In genomic region chr1:183908095-183908494, GRCh38 we compare ENCODE assay signal across 26 cellular contexts.
"Had no signal": no experiment of that assay in that cellular context is flagged by ENCODE, and none has a peak within 500 bp of the region (broad histone marks: within the 10 kb centered on the region; RNA-seq: fewer than 3 reads in every experiment).

No MANE protein-coding gene starts in this region.

- H3K9me3 ChIP-seq: breast epithelium, psoas muscle, sigmoid colon, stomach, tibial artery, upper lobe of right lung had no signal

- H3K27ac ChIP-seq: breast epithelium, neural progenitor cell, parathyroid adenoma, psoas muscle, sigmoid colon, stomach, tibial artery, upper lobe of right lung had no signal

- H3K4me1 ChIP-seq: breast epithelium, neural progenitor cell, parathyroid adenoma, psoas muscle, tibial artery, upper lobe of right lung had no signal

- H3K27me3 ChIP-seq: breast epithelium, neural progenitor cell, sigmoid colon, stomach, tibial artery, upper lobe of right lung had no signal

- H3K4me3 ChIP-seq: breast epithelium, neural progenitor cell, psoas muscle, sigmoid colon, stomach, tibial artery, upper lobe of right lung had no signal

- DNase-seq: activated CD4-positive, alpha-beta memory T cell treated with anti-CD3 and anti-CD28 coated beads for 36 hours; activated CD4-positive, alpha-beta T cell treated with anti-CD3 and anti-CD28 coated beads, Interleukin-2, amount 10 ng/mL, durations not matched to agents 24 days and 14 days; activated CD4-positive, CD25-positive, alpha-beta regulatory T cell treated with anti-CD3 and anti-CD28 coated beads, Interleukin-2, amount 50 U/mL, for 72 hours; activated CD8-positive, alpha-beta memory T cell treated with anti-CD3 and anti-CD28 coated beads, Interleukin-2, amount 50 U/mL, for 4 hours; activated effector memory CD4-positive, alpha-beta T cell treated with anti-CD3 and anti-CD28 coated beads, Interleukin-2, amount 50 U/mL, for 16 hours; activated naive CD4-positive, alpha-beta T cell treated with anti-CD3 and anti-CD28 coated beads for 36 hours; activated T-cell treated with anti-CD3 and anti-CD28 coated beads, Interleukin-2, amount 50 U/mL, for 1 hour; central memory CD4-positive, alpha-beta T cell; endodermal cell; islet precursor cell; midbrain; naive thymus-derived CD8-positive, alpha-beta T cell; occipital lobe; psoas muscle; sigmoid colon; small intestine; stimulated activated CD4-positive, alpha-beta T cell treated with anti-CD3 and anti-CD28 coated beads, Interleukin-4, amount 100 ng/mL, for 24 hours; stomach; T-helper 17 cell; T1000; tibial artery; upper lobe of right lung had no signal

- ATAC-seq: naive thymus-derived CD8-positive, alpha-beta T cell; psoas muscle; stimulated activated effector memory CD8-positive, alpha-beta T cell treated with anti-CD3 and anti-CD28 coated beads, Interleukin-12 subunit alpha, Interleukin-12 subunit beta, amount 100 ng/mL, for 72 hours; T-helper 17 cell; upper lobe of right lung had no signal
